In the genomic region with DNA sequence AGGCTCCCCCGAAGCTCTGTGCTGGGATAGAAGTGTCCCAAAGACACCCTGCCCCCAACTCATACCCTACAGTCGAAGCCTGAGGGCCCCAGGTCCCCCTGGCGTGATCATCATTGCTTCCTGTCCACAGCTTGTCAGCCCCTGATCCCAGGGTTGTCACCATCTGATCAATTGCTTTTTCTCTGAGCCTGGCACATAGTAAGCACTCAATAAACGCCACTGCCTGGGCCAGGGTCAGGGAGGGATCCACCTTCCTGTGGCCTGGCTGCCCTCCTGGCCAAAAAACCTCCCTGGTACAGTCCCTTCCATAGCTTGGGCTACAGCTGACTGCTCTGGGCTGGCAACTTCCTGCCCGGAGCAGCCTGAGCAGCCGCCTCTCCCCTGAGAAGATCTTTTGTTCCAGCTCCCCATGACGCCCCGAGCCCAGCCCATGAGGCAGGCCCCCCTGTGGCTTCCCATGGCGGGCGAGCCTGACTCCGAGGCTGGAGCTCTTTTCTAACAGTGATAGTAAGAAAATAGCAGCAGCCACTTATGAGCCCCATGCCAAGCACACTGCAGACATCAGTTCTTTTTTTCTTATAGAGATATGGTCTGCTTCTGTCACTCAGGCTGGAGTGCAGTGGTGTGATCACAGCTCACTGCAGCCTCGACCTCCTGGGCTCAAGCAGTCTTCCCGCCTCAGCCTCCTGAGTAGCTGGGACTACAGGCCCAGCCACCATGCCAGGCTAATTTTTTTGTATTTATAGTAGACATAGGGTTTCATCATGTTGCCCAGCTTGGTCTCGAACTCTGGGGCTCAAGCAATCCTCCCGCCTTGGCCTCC, we compare ENCODE assay signal across 9 cellular contexts. TPM values are rescaled to one million over a fixed set of nuclear protein-coding genes. Genes with fewer than 3 reads are reported as not detected.
DNase-seq lines count a peak whose midpoint lies in the region; ATAC-seq lines count a peak whose summit lies in the region.
"Had no signal": no experiment of that assay in that cellular context is flagged by ENCODE, and none has a peak within 500 bp of the region (broad histone marks: within the 10 kb centered on the region; RNA-seq: fewer than 3 reads in every experiment).

No MANE protein-coding gene starts in this region.

- peaks cover 23% of the 10 kb centered on the region for H3K36me3 Mint-ChIP-seq in stimulated activated memory B cell treated with anti-CD40 and anti-IgM and Interleukin-4, amounts not matched to agents 10 μg/mL and 1 μg/mL and 100 μg/mL, for 72 hours

- H3K4me3 Mint-ChIP-seq in stimulated activated memory B cell treated with anti-CD40 and anti-IgM and Interleukin-4, amounts not matched to agents 10 μg/mL and 1 μg/mL and 100 μg/mL, for 72 hours, result peak overlapping the region; percentile 65

- H3K9me3 Mint-ChIP-seq in stimulated activated memory B cell treated with anti-CD40 and anti-IgM and Interleukin-4, amounts not matched to agents 10 μg/mL and 1 μg/mL and 100 μg/mL, for 72 hours, result no peaks in the 10 kb centered on the region

- no peaks in the 10 kb centered on the region for H3K27me3 Mint-ChIP-seq in stimulated activated memory B cell treated with anti-CD40 and anti-IgM and Interleukin-4, amounts not matched to agents 10 μg/mL and 1 μg/mL and 100 μg/mL, for 72 hours

- DNase-seq in NCI-H1092 treated with DMSO at 0.1 percent for 48 hours (lab: John Stamatoyannopoulos, UW) (peak; percentile 24), NCI-H1092 (lab: John Stamatoyannopoulos, UW) (no peak), UCSD-AML1 (lab: John Stamatoyannopoulos, UW; ENCODE audit: unreplicated experiment) (peak; percentile 34), left cardiac atrium (peak; percentile 67), DMS 273 treated with DMSO at 0.1 percent for 48 hours (lab: John Stamatoyannopoulos, UW) (no peak), NCI-H510A (lab: John Stamatoyannopoulos, UW) (no peak)
- no peak for DNase-seq in stimulated activated CD4-positive, alpha-beta T cell treated with anti-CD3 and anti-CD28 coated beads, Interleukin-12 subunit alpha, Interleukin-12 subunit beta, amount 100 ng/mL, for 4 hours
- DNase-seq: 8988T had no signal

- ATAC-seq in left cardiac atrium, result peak; percentile 6 to 13
- peak; percentile 14 for ATAC-seq in stimulated activated memory B cell treated with anti-CD40 and anti-IgM and Interleukin-4, amounts not matched to agents 10 μg/mL and 1 μg/mL and 100 μg/mL, for 72 hours

- peak overlapping the region; percentile 94 for H3K27ac Mint-ChIP-seq in stimulated activated memory B cell treated with anti-CD40 and anti-IgM and Interleukin-4, amounts not matched to agents 10 μg/mL and 1 μg/mL and 100 μg/mL, for 72 hours

- peaks cover 84% of the 10 kb centered on the region for H3K4me1 Mint-ChIP-seq in stimulated activated memory B cell treated with anti-CD40 and anti-IgM and Interleukin-4, amounts not matched to agents 10 μg/mL and 1 μg/mL and 100 μg/mL, for 72 hours

- intact Hi-C loops in left cardiac atrium (cut with DNase I), result loop anchor here in 1 of 2 donors (2.0 kb wide), 1 partner anchor 17 kb away; no protein-coding TSS in a partner anchor

RNA-seq across cellular contexts. Expression of a gene that starts 6.5 kb away (rescaled TPM):
- 10 to 100 TPM; 27.1 to 39.6 TPM for total RNA-seq in left cardiac atrium

RNA-seq across cellular contexts. Expression of a gene that starts 43.3 kb away (rescaled TPM):
- 1 to 10 TPM; 7.8 to 8.8 TPM for total RNA-seq in left cardiac atrium

Comparison
In these comparisons a context has a peak if more than half of its experiments do, and no peak if none do; other contexts are left out.
1. DNase-seq: peak in NCI-H1092 treated with DMSO at 0.1 percent for 48 hours (single experiment), UCSD-AML1 (single experiment) and left cardiac atrium (single experiment); none in NCI-H1092 (single experiment), stimulated activated CD4-positive, alpha-beta T cell treated with anti-CD3 and anti-CD28 coated beads, Interleukin-12 subunit alpha, Interleukin-12 subunit beta, amount 100 ng/mL, for 4 hours (single experiment), DMS 273 treated with DMSO at 0.1 percent for 48 hours (single experiment) and NCI-H510A (single experiment).